Comparison of ENCODE assay signal across 8 cellular contexts in the genomic region with DNA sequence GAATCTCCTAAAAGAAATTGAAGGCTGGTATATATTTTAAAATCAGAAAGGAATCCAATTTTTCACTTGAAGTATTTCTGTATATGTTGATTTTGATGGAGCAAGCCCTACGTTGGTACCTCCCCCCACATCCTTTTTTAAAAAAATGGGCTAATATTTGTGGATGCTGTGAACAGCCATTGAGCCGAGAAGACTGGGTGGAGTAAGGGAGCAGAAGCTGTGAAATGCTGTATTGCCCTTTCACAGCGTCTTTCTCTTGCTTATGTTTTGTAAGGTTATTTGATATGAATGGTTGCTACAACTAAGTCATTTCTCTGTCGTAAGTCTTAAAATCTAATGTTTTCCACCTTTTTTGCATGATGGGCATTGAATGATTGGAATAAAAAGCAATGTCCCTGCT. TPM values are rescaled to one million over a fixed set of nuclear protein-coding genes. Genes with fewer than 3 reads are reported as not detected.
DNase-seq lines count a peak whose midpoint lies in the region; ATAC-seq and TF ChIP-seq lines count a peak whose summit lies in the region.

No MANE protein-coding gene starts in this region.

- WGBS in psoas muscle, 3 donors = 5 to 17% (median 7%) methylated on average over 4 of the region's 4 CpGs

- no peak overlapping the region for H3K27ac ChIP-seq in PC-3 (ENCODE audit: low read length)
- H3K27ac ChIP-seq in psoas muscle = peak overlapping the region; percentile 99

- no peak overlapping the region for H2AFZ ChIP-seq in PC-3 (ENCODE audit: low read length)

- CTCF ChIA-PET in PC-3 (lab: Charles Lee) = no interaction called here

- no peaks in the 10 kb centered on the region for H3K9me2 ChIP-seq in PC-3 (replicated peaks; ENCODE audit: low read length)

- TF ChIP-seq CTCF in GM12865 (IDR thresholded peaks at IDR 0.05; ENCODE audit: insufficient read depth, low read depth, low read length, missing control alignments) (no peak), PC-3 (conservative IDR thresholded peaks at IDR 0.05; ENCODE audit: low read depth, low read length) (no peak), epithelial cell of proximal tubule (conservative IDR thresholded peaks at IDR 0.05; ENCODE audit: low read depth, low read length) (no peak), psoas muscle (IDR thresholded peaks at IDR 0.05) (no peak)

- DNase-seq in GM12865 (ENCODE audit: low read depth) (peak; percentile 11), PC-3 (no peak), epithelial cell of proximal tubule (ENCODE audit: low read depth) (no peak), psoas muscle (no peak), SK-N-DZ (ENCODE audit: low spot score) (no peak), NCI-H1436 treated with DMSO at 0.1 percent for 48 hours (lab: John Stamatoyannopoulos, UW) (no peak)

- H3K4me3 ChIP-seq in GM12865 (ENCODE audit: low read depth, low read length) = peak overlapping the region; percentile 99
- H3K4me3 ChIP-seq in PC-3 (ENCODE audit: low read length) = peak overlapping the region; percentile 99
- peak overlapping the region; percentile 98 for H3K4me3 ChIP-seq in epithelial cell of proximal tubule (ENCODE audit: low read depth, low read length)
- peak overlapping the region; percentile 100 for H3K4me3 ChIP-seq in psoas muscle

- H3F3A ChIP-seq in PC-3 (ENCODE audit: low read length, unreplicated experiment) = no peaks in the 10 kb centered on the region

- peaks cover 45% of the 10 kb centered on the region for H4K20me1 ChIP-seq in PC-3 (ENCODE audit: low read length)

- POLR2A ChIA-PET in PC-3 (lab: Charles Lee; ENCODE audit: unreplicated experiment) = no interaction called here

- H3K4me1 ChIP-seq in PC-3 (ENCODE audit: insufficient read depth, low read length) = peaks cover 28% of the 10 kb centered on the region
- peaks cover 51% of the 10 kb centered on the region for H3K4me1 ChIP-seq in psoas muscle

- peaks cover 70% of the 10 kb centered on the region for H3K79me2 ChIP-seq in PC-3 (ENCODE audit: low read length)

- ATAC-seq in PC-3 = no peak
- no peak for ATAC-seq in psoas muscle
- no peak for ATAC-seq in HG03342 (IDR thresholded peaks at IDR 0.05; ENCODE audit: unreplicated experiment)
- ATAC-seq in GM19035 (IDR thresholded peaks at IDR 0.05; ENCODE audit: unreplicated experiment) = no peak

- peak overlapping the region; percentile 97 for H3K9ac ChIP-seq in PC-3 (ENCODE audit: low read length)

- intact Hi-C loops in PC-3 (cut with micrococcal nuclease) (loop anchor here (5.0 to 10.0 kb wide), 2 partner anchors 37 to 59 kb away; no protein-coding TSS in a partner anchor), psoas muscle (cut with DNase I) (loop anchor here (2.0 to 10.0 kb wide), 4 partner anchors 37 to 111 kb away; no protein-coding TSS in a partner anchor)

- no TSS peak for BruUV-seq in PC-3 (replicated peaks; lab: Mats Ljungman, UMichigan)

- H3K9me3 ChIP-seq in PC-3 (ENCODE audit: low read length) (no peaks in the 10 kb centered on the region), psoas muscle (no peaks in the 10 kb centered on the region)

- H3K36me3 ChIP-seq in PC-3 (ENCODE audit: low read depth, low read length) (no peaks in the 10 kb centered on the region), psoas muscle (ENCODE audit: insufficient read depth in 1 of 2, low read depth in 1 of 2) (no peaks in the 10 kb centered on the region)

- H3K27me3 ChIP-seq in PC-3 (ENCODE audit: low read length) (no peaks in the 10 kb centered on the region), psoas muscle (ENCODE audit: insufficient read depth in 3 of 3, low read length in 2 of 3) (no peaks in the 10 kb centered on the region)

- peak overlapping the region; percentile 90 for H3K4me2 ChIP-seq in PC-3 (ENCODE audit: low read length)

RNA-seq across cellular contexts. Expression of gene PAFAH1B1, which starts 2.3 kb away (rescaled TPM):
- total RNA-seq in PC-3 (2014; rRNA removed) (45.0 and 49.1 TPM in 2 replicates), epithelial cell of proximal tubule (60.4 and 60.8 TPM in 2 replicates), psoas muscle (100 to 1,000 TPM; 118 to 168 (median 147) TPM)
- 100 to 1,000 TPM in 1 of 3 donors, 10 to 100 TPM in 2; 43.8 to 157 (median 53.8) TPM for polyA plus RNA-seq in psoas muscle
- polyA plus RNA-seq in SK-N-DZ (2014; cell fraction: cytosol; rRNA removed) = 69.7 and 74.1 TPM in 2 replicates
- 65.8 and 89.7 TPM in 2 replicates for polyA plus RNA-seq in SK-N-DZ (2014; cell fraction: nucleus; rRNA removed)
